Comparison of ENCODE assay signal across 8 cellular contexts in genomic region chr6:150600302-150601017, GRCh38.
A peak's percentile ranks its signal among the peaks of the same experiment; 100 is the strongest.
DNase-seq lines count a peak whose midpoint lies in the region; ATAC-seq and TF ChIP-seq lines count a peak whose summit lies in the region.

No MANE protein-coding gene starts in this region.

- peak overlapping the region; percentile 97 to 99 (median 98) for H3K4me3 Mint-ChIP-seq in nephron

- H3K36me3 ChIP-seq in NT2/D1 (ENCODE audit: insufficient read depth, insufficient read length, low read length), result no peaks in the 10 kb centered on the region
- H3K36me3 ChIP-seq in subcutaneous abdominal adipose tissue (ENCODE audit: control insufficient read depth in 5 of 5, insufficient read depth in 5 of 5, low read length in 5 of 5), result no peaks in the 10 kb centered on the region

- peak overlapping the region; percentile 58 for H3K4me3 ChIP-seq in NT2/D1 (ENCODE audit: insufficient read length, low read depth)
- H3K4me3 ChIP-seq in fibroblast of mammary gland (ENCODE audit: control insufficient read depth, low read depth, low read length), result peak overlapping the region; percentile 33
- peak overlapping the region; percentile 63 to 80 (median 72) for H3K4me3 ChIP-seq in subcutaneous abdominal adipose tissue (ENCODE audit: low read depth in 1 of 5, low read length in 5 of 5)

- peak overlapping the region; percentile 58 for H3K27ac ChIP-seq in subcutaneous abdominal adipose tissue (ENCODE audit: low read depth, low read length)

- peaks cover 35% of the 10 kb centered on the region for H3K27me3 ChIP-seq in NT2/D1 (ENCODE audit: insufficient read depth, insufficient read length)
- peaks cover 0 to 3% (median 0%) of the 10 kb centered on the region in 5 donors for H3K27me3 ChIP-seq in subcutaneous abdominal adipose tissue (ENCODE audit: control insufficient read depth in 5 of 5, insufficient read depth in 4 of 5, low read length in 5 of 5)

- peak overlapping the region; percentile 93 to 99 (median 99) for H3K27ac Mint-ChIP-seq in nephron

- TF ChIP-seq CTCF in fibroblast of mammary gland (conservative IDR thresholded peaks at IDR 0.05; ENCODE audit: control insufficient read depth, insufficient read depth, low read depth, low read length) (peak; percentile 36), nephron (IDR thresholded peaks at IDR 0.05; ENCODE audit: unreplicated experiment in 3 of 3) (peak; percentile 63 to 71 (median 63))

- H3K4me1 ChIP-seq in NT2/D1 (ENCODE audit: insufficient read depth, insufficient read length), result no peaks in the 10 kb centered on the region
- peaks cover 0 to 16% (median 12%) of the 10 kb centered on the region in 5 donors for H3K4me1 ChIP-seq in subcutaneous abdominal adipose tissue (ENCODE audit: control insufficient read depth in 5 of 5, insufficient read depth in 5 of 5, low read length in 5 of 5)

- H3K27me3 Mint-ChIP-seq in nephron (ENCODE audit: low read depth), result peaks cover 24% of the 10 kb centered on the region

- peaks cover 51% of the 10 kb centered on the region for H3K4me1 Mint-ChIP-seq in nephron

- H3K9ac ChIP-seq in NT2/D1 (ENCODE audit: insufficient read length, low read depth) (peak overlapping the region; percentile 70), subcutaneous abdominal adipose tissue (ENCODE audit: low read length in 5 of 5) (peak overlapping the region in 4 of 5 donors; percentile 21 to 73 (median 60))

- DNase-seq in CD1c-positive myeloid dendritic cell (ENCODE audit: extremely low spot score) (peak; percentile 25), NT2/D1 (ENCODE audit: low read depth, low spot score) (peak; percentile 65), activated T-helper 1 cell treated with Interleukin-2 at 50 U/mL for 16 hours (ENCODE audit: low read depth) (peak; percentile 31), fibroblast of mammary gland (ENCODE audit: low read depth) (peak; percentile 43)

- ATAC-seq in GM19324 (IDR thresholded peaks at IDR 0.05; ENCODE audit: low FRiP score, unreplicated experiment), result peak; percentile 65
- ATAC-seq in HG03442 (IDR thresholded peaks at IDR 0.05; ENCODE audit: unreplicated experiment), result peak; percentile 59

- H3K36me3 Mint-ChIP-seq in nephron (ENCODE audit: low read depth), result no peaks in the 10 kb centered on the region

- no peaks in the 10 kb centered on the region for H3K9me3 ChIP-seq in NT2/D1 (ENCODE audit: insufficient read depth, low read length)
- H3K9me3 ChIP-seq in subcutaneous abdominal adipose tissue (ENCODE audit: control insufficient read depth in 5 of 5, low read length in 5 of 5), result no peaks in the 10 kb centered on the region

- no peaks in the 10 kb centered on the region for H3K9me3 Mint-ChIP-seq in nephron

Comparison
In these comparisons a context has a peak if more than half of its experiments do, and no peak if none do; other contexts are left out.
1. Peak in every context shown above with its lines: DNase-seq, ATAC-seq, H3K4me3 ChIP-seq and H3K27ac ChIP-seq.